Comparison of ENCODE assay signal across 27 cellular contexts in genomic region chr16:66470556-66470955, GRCh38. TPM values are rescaled to one million over a fixed set of nuclear protein-coding genes. Genes with fewer than 3 reads are reported as not detected.
"Had no signal": no experiment of that assay in that cellular context is flagged by ENCODE, and none has a peak within 500 bp of the region (broad histone marks: within the 10 kb centered on the region; RNA-seq: fewer than 3 reads in every experiment).

No MANE protein-coding gene starts in this region.

- H3K27ac ChIP-seq: adrenal gland, body of pancreas, esophagus muscularis mucosa, heart right ventricle, left lung, lower lobe of right lung, right atrium auricular region, uterus had no signal

- H3K36me3 Mint-ChIP-seq: activated naive CD8-positive, alpha-beta T cell treated with anti-CD3 and anti-CD28 coated beads for 36 hours; type B pancreatic cell had no signal

- H3K27ac Mint-ChIP-seq: activated CD4-positive, alpha-beta memory T cell treated with anti-CD3 and anti-CD28 coated beads, Interleukin-2, amount 10 ng/mL, durations not matched to agents 7 days and 5 days; activated CD4-positive, alpha-beta T cell treated with anti-CD3 and anti-CD28 coated beads, Interleukin-2, amount 10 ng/mL, durations not matched to agents 7 days and 5 days; activated naive CD4-positive, alpha-beta T cell treated with anti-CD3 and anti-CD28 coated beads for 36 hours; activated naive CD8-positive, alpha-beta T cell treated with anti-CD3 and anti-CD28 coated beads for 36 hours; T-helper 17 cell; type B pancreatic cell had no signal

- ATAC-seq: body of pancreas; heart right ventricle; left lung; lower lobe of right lung; SK-N-SH treated with all-trans-retinoic acid at 6 μM for 48 hours; stimulated activated naive CD8-positive, alpha-beta T cell treated with anti-CD3 and anti-CD28 coated beads, Interleukin-15, Interleukin-2, amounts not matched to agents 100 U/mL and 50 U/mL, for 24 hours; T-helper 17 cell had no signal

- H3K36me3 ChIP-seq: adrenal gland, heart right ventricle, left lung, lower lobe of right lung, right atrium auricular region, uterus had no signal

- H3K4me1 ChIP-seq: adrenal gland, body of pancreas, esophagus muscularis mucosa, right atrium auricular region, uterus had no signal

- H3K27me3 ChIP-seq: body of pancreas, heart right ventricle, left lung, right atrium auricular region, uterus had no signal

- H3K4me3 ChIP-seq: adrenal gland, body of pancreas, esophagus muscularis mucosa, heart right ventricle, left lung, lower lobe of right lung, right atrium auricular region, uterus had no signal

- H3K9me3 ChIP-seq: adrenal gland, body of pancreas, left lung, lower lobe of right lung, uterus had no signal

- H3K9me3 Mint-ChIP-seq: activated CD4-positive, alpha-beta memory T cell treated with anti-CD3 and anti-CD28 coated beads, Interleukin-2, amount 10 ng/mL, durations not matched to agents 7 days and 5 days; activated CD4-positive, alpha-beta T cell treated with anti-CD3 and anti-CD28 coated beads, Interleukin-2, amount 10 ng/mL, durations not matched to agents 7 days and 5 days; activated naive CD4-positive, alpha-beta T cell treated with anti-CD3 and anti-CD28 coated beads for 36 hours; activated naive CD8-positive, alpha-beta T cell treated with anti-CD3 and anti-CD28 coated beads for 36 hours; type B pancreatic cell had no signal

- H3K4me3 Mint-ChIP-seq: activated CD4-positive, alpha-beta memory T cell treated with anti-CD3 and anti-CD28 coated beads, Interleukin-2, amount 10 ng/mL, durations not matched to agents 7 days and 5 days; activated CD4-positive, alpha-beta T cell treated with anti-CD3 and anti-CD28 coated beads, Interleukin-2, amount 10 ng/mL, durations not matched to agents 7 days and 5 days; activated naive CD4-positive, alpha-beta T cell treated with anti-CD3 and anti-CD28 coated beads for 36 hours; activated naive CD8-positive, alpha-beta T cell treated with anti-CD3 and anti-CD28 coated beads for 36 hours; T-helper 17 cell; type B pancreatic cell had no signal

- DNase-seq: activated CD4-positive, alpha-beta memory T cell treated with anti-CD3 and anti-CD28 coated beads, Interleukin-2, amount 10 ng/mL, durations not matched to agents 7 days and 5 days; activated CD4-positive, alpha-beta T cell treated with anti-CD3 and anti-CD28 coated beads for 1 hour; activated CD4-positive, alpha-beta T cell treated with anti-CD3 and anti-CD28 coated beads, Interleukin-2, amount 10 ng/mL, durations not matched to agents 7 days and 5 days; activated effector memory CD4-positive, alpha-beta T cell treated with anti-CD3 and anti-CD28 coated beads, Interleukin-2, amount 50 U/mL, for 16 hours; activated naive CD4-positive, alpha-beta T cell treated with anti-CD3 and anti-CD28 coated beads for 36 hours; activated naive CD8-positive, alpha-beta T cell treated with anti-CD3 and anti-CD28 coated beads for 36 hours; adrenal gland; body of pancreas; cerebellar nuclear complex; cortex of kidney; foreskin melanocyte; heart right ventricle; kidney glomerular epithelial cell; left lung; lower lobe of right lung; mesenchymal stem cell; nucleus accumbens; stimulated activated CD4-positive, alpha-beta T cell treated with anti-CD3 and anti-CD28 coated beads, Interleukin-2, amount 100 ng/mL, for 48 hours; stimulated activated naive CD8-positive, alpha-beta T cell treated with anti-CD3 and anti-CD28 coated beads, Interleukin-15, Interleukin-2, amounts not matched to agents 100 U/mL and 50 U/mL, for 24 hours; T-helper 17 cell; uterus had no signal

RNA-seq across cellular contexts. Expression of gene BEAN1, which starts 43.5 kb away (rescaled TPM):
- total RNA-seq: activated CD4-positive, alpha-beta memory T cell treated with anti-CD3 and anti-CD28 coated beads, Interleukin-2, amount 10 ng/mL, durations not matched to agents 7 days and 5 days; activated CD4-positive, alpha-beta T cell treated with anti-CD3 and anti-CD28 coated beads, Interleukin-2, amount 10 ng/mL, durations not matched to agents 7 days and 5 days; activated naive CD4-positive, alpha-beta T cell treated with anti-CD3 and anti-CD28 coated beads for 36 hours; activated naive CD8-positive, alpha-beta T cell treated with anti-CD3 and anti-CD28 coated beads for 36 hours; body of pancreas; mononuclear cell; skeletal muscle tissue; T-helper 17 cell had no signal
